Comparison of ENCODE assay signal across 22 cellular contexts in genomic region chr6:24997186-24997585, GRCh38.
DNase-seq lines count a peak whose midpoint lies in the region; ATAC-seq, FAIRE-seq and TF ChIP-seq lines count a peak whose summit lies in the region.
"Had no signal": no experiment of that assay in that cellular context is flagged by ENCODE, and none has a peak within 500 bp of the region (broad histone marks: within the 10 kb centered on the region; RNA-seq: fewer than 3 reads in every experiment).

No MANE protein-coding gene starts in this region.

- no peaks in the 10 kb centered on the region for H3K36me3 ChIP-seq in BLaER1
- no peaks in the 10 kb centered on the region for H3K36me3 ChIP-seq in iPS-20b (ENCODE audit: insufficient read depth, low read depth, low read length)
- no peaks in the 10 kb centered on the region for H3K36me3 ChIP-seq in pancreas
- H3K36me3 ChIP-seq: adrenal gland, right atrium auricular region had no signal

- H4K20me1 ChIP-seq in BLaER1 (no peaks in the 10 kb centered on the region), H9 (ENCODE audit: control insufficient read depth, insufficient read depth, insufficient read length) (no peaks in the 10 kb centered on the region)

- intact Hi-C loops in pancreas (cut with DNase I): loop anchor here in 1 of 3 donors (10.0 kb wide), 1 partner anchor 142 kb away; no protein-coding TSS in a partner anchor

- no peak overlapping the region for H4K91ac ChIP-seq in H9 (ENCODE audit: insufficient read length, low read depth, low read length)

- H3K27me3 ChIP-seq in BLaER1: no peaks in the 10 kb centered on the region
- no peaks in the 10 kb centered on the region for H3K27me3 ChIP-seq in H9 (ENCODE audit: insufficient read depth, low read length)
- H3K27me3 ChIP-seq in iPS-20b (ENCODE audit: insufficient read depth, low read length): no peaks in the 10 kb centered on the region
- no peaks in the 10 kb centered on the region for H3K27me3 ChIP-seq in pancreas
- H3K27me3 ChIP-seq: adrenal gland, foreskin keratinocyte, right atrium auricular region had no signal

- no peak for ATAC-seq in pancreas
- ATAC-seq: activated T-cell treated with anti-CD3 and anti-CD28 coated beads, Interleukin-2, amount 50 U/mL, for 72 hours; foreskin keratinocyte; left lobe of liver had no signal

- H3K9me3 ChIP-seq in BLaER1: peaks cover 14% of the 10 kb centered on the region
- H3K9me3 ChIP-seq in H9 (ENCODE audit: control insufficient read depth, low read depth, low read length): no peaks in the 10 kb centered on the region
- peaks cover 14% of the 10 kb centered on the region for H3K9me3 ChIP-seq in iPS-20b (ENCODE audit: insufficient read depth, low read depth, low read length)
- no peaks in the 10 kb centered on the region for H3K9me3 ChIP-seq in pancreas
- H3K9me3 ChIP-seq: adrenal gland, mucosa of descending colon, right atrium auricular region had no signal

- no peak for FAIRE-seq in pancreas (lab: Jason Lieb, UNC)

- no peak overlapping the region for H4K5ac ChIP-seq in H9 (ENCODE audit: insufficient read length, low read depth, low read length)

- no peak overlapping the region for H3K18ac ChIP-seq in H9 (ENCODE audit: insufficient read length, low read depth, low read length)

- H3K27me3 Mint-ChIP-seq in H9 (ENCODE audit: low read depth): no peaks in the 10 kb centered on the region
- H3K27me3 Mint-ChIP-seq: activated CD4-positive, alpha-beta memory T cell treated with anti-CD3 and anti-CD28 coated beads, Interleukin-2, amount 10 ng/mL, durations not matched to agents 7 days and 5 days had no signal

- peaks cover 32 to 34% of the 10 kb centered on the region in 2 experiments for H3K4me1 Mint-ChIP-seq in H9

- H3K23me2 ChIP-seq in H9 (ENCODE audit: insufficient read length, low read depth, low read length, poor library complexity, severe bottlenecking): no peaks in the 10 kb centered on the region

- H3K9ac ChIP-seq in BLaER1: no peak overlapping the region
- H3K9ac ChIP-seq in H9 (ENCODE audit: extremely low read depth, insufficient read length, low read length): no peak overlapping the region
- H3K9ac ChIP-seq in iPS-20b (ENCODE audit: low read depth, low read length): peak overlapping the region; percentile 37; the same call in 1 of the 2 replicates
- H3K9ac ChIP-seq: KMS-11 had no signal

- H3K14ac ChIP-seq in H9 (ENCODE audit: insufficient read depth, low read length): no peak overlapping the region

- TF ChIP-seq CTCF in H9 (conservative IDR thresholded peaks at IDR 0.05) (no peak), pancreas (IDR thresholded peaks at IDR 0.05) (no peak), GM13977 (IDR thresholded peaks at IDR 0.05; ENCODE audit: extremely low read depth, insufficient read depth, missing control alignments) (no peak)

- H3K4me1 ChIP-seq in BLaER1 (peaks cover 29% of the 10 kb centered on the region), H9 (ENCODE audit: insufficient read depth, low read length) (peaks cover 9% of the 10 kb centered on the region; the same call in 1 of the 2 replicates), iPS-20b (ENCODE audit: insufficient read depth, low read length) (peaks cover 26% of the 10 kb centered on the region; the same call in 1 of the 2 replicates), pancreas (no peaks in the 10 kb centered on the region)
- H3K4me1 ChIP-seq: adrenal gland, right atrium auricular region had no signal

- no peak overlapping the region for H2AK5ac ChIP-seq in H9 (ENCODE audit: insufficient read length, low read length)

- H3K79me1 ChIP-seq in H9 (ENCODE audit: insufficient read depth, low read depth, low read length, poor library complexity, severe bottlenecking): no peaks in the 10 kb centered on the region

- no peak overlapping the region for H3K4ac ChIP-seq in H9 (ENCODE audit: low read depth, low read length)

- H2AFZ ChIP-seq in H9 (ENCODE audit: low read length): no peak overlapping the region

- no peak overlapping the region for H4K8ac ChIP-seq in H9 (replicated peaks; ENCODE audit: insufficient read length, low read depth, low read length)

- H3K27ac Mint-ChIP-seq in H9: peak overlapping the region; percentile 62 to 97 (median 94)
- H3K27ac Mint-ChIP-seq: activated T-cell treated with anti-CD3 and anti-CD28 coated beads, Interleukin-2, amount 50 U/mL, for 72 hours had no signal

- no peak overlapping the region for H2BK5ac ChIP-seq in H9 (ENCODE audit: insufficient read length, low read length)

- H2BK120ac ChIP-seq in H9 (ENCODE audit: low read depth, low read length, poor library complexity, severe bottlenecking): no peak overlapping the region

- no peak overlapping the region for H3K56ac ChIP-seq in H9 (ENCODE audit: insufficient read length, low read depth, low read length)

- no peak overlapping the region for H3T11ph ChIP-seq in H9 (ENCODE audit: low read length)

- no peaks in the 10 kb centered on the region for H3K79me2 ChIP-seq in H9 (ENCODE audit: insufficient read depth, low read length)

- H3K23ac ChIP-seq in H9 (ENCODE audit: insufficient read length, low read depth, low read length): no peak overlapping the region

- H3K4me3 Mint-ChIP-seq in H9: peak overlapping the region in 1 of 2 experiments; percentile 5; a peak in 1 of 5 replicates
- H3K4me3 Mint-ChIP-seq: activated CD4-positive, alpha-beta memory T cell treated with anti-CD3 and anti-CD28 coated beads, Interleukin-2, amount 10 ng/mL, durations not matched to agents 7 days and 5 days; activated T-cell treated with anti-CD3 and anti-CD28 coated beads, Interleukin-2, amount 50 U/mL, for 72 hours had no signal

- H3K4me2 ChIP-seq in BLaER1: peak overlapping the region; percentile 73
- H3K4me2 ChIP-seq in H9 (ENCODE audit: insufficient read depth, insufficient read length, low read length): no peak overlapping the region
- H3K4me2 ChIP-seq: KMS-11 had no signal

- WGBS in H9 (ENCODE audit: extremely low coverage, insufficient read length, low lambda C conversion rate): no CpG with 5 or more reads among the region's 1 CpG
- 76 to 83% methylated on average over 1 of the region's 1 CpG for WGBS in pancreas, 2 donors

- in situ Hi-C loops in GM13977 (cut with MboI; ENCODE audit: low pct_unique_long_range_greater_than_20kb, low sequenced_read_pairs, unreplicated experiment): no loop called here

- no peak overlapping the region for H2BK20ac ChIP-seq in H9 (ENCODE audit: low read depth, low read length, poor library complexity, severe bottlenecking)

- DNase-seq in H9 (no peak), SKM-1 (lab: John Stamatoyannopoulos, UW; ENCODE audit: unreplicated experiment) (peak; percentile 29), pancreas (no peak), superior temporal gyrus (ENCODE audit: extremely low spot score) (no peak), SW480 (ENCODE audit: low spot score) (no peak), GM13977 (ENCODE audit: low spot score) (no peak)
- DNase-seq: activated CD4-positive, alpha-beta memory T cell treated with anti-CD3 and anti-CD28 coated beads, Interleukin-2, amount 10 ng/mL, durations not matched to agents 7 days and 5 days; activated T-cell treated with anti-CD3 and anti-CD28 coated beads, Interleukin-2, amount 50 U/mL, for 72 hours; adrenal gland; foreskin keratinocyte; mucosa of descending colon; NCI-H1105; NCI-H2107; NCI-H69; occipital lobe; stimulated activated naive CD8-positive, alpha-beta T cell treated with anti-CD3 and anti-CD28 coated beads, Interleukin-15, Interleukin-2, amounts not matched to agents 100 U/mL and 50 U/mL, for 24 hours; SW 1271 had no signal

- H3K4me3 ChIP-seq in BLaER1 (no peak overlapping the region), iPS-20b (ENCODE audit: low read length) (no peak overlapping the region), pancreas (no peak overlapping the region)
- H3K4me3 ChIP-seq: adrenal gland, mucosa of descending colon, right atrium auricular region had no signal

- H3K27ac ChIP-seq in BLaER1: no peak overlapping the region
- H3K27ac ChIP-seq in H9 (ENCODE audit: insufficient read length, low read depth, low read length): peak overlapping the region; percentile 6
- H3K27ac ChIP-seq in iPS-20b (ENCODE audit: low read length): peak overlapping the region; percentile 19
- H3K27ac ChIP-seq in pancreas: no peak overlapping the region
- H3K27ac ChIP-seq: adrenal gland, foreskin keratinocyte, KMS-11, right atrium auricular region had no signal

- no peak overlapping the region for H2BK15ac ChIP-seq in H9 (ENCODE audit: low read depth, low read length)

- no peak overlapping the region for H2BK12ac ChIP-seq in H9 (ENCODE audit: insufficient read length, low read depth, low read length)

- peaks cover 5 to 33% (median 23%) of the 10 kb centered on the region in 3 experiments; a peak in 6 of 7 replicates for H3K36me3 Mint-ChIP-seq in H9 (ENCODE audit: insufficient read depth in 1 of 3, low read depth in 3 of 3)

- peaks cover 20 to 32% of the 10 kb centered on the region in 2 experiments for H3K9me3 Mint-ChIP-seq in H9

Comparison
In these comparisons a context has a peak if more than half of its experiments do, and no peak if none do; other contexts are left out.
1. H3K27ac ChIP-seq: peak in H9 (single experiment) and iPS-20b (single experiment); none in BLaER1 (single experiment) and pancreas (0 of 4).